Comparison of ENCODE assay signal across 1 cellular context in genomic region chr7:91767820-91768219, GRCh38.
TF ChIP-seq lines count a peak whose summit lies in the region.

No MANE protein-coding gene starts in this region.

TF ChIP-seq in WTC11, 78 proteins besides CTCF, POLR2A, EP300 and RAD21 (continued from another document):
- TF ChIP-seq ZNF281 (CRISPR knock-in tag; IDR thresholded peaks at IDR 0.05) (no peak), TEAD4 (CRISPR knock-in tag; IDR thresholded peaks at IDR 0.05) (no peak), ATF3 (CRISPR knock-in tag; conservative IDR thresholded peaks at IDR 0.05) (no peak)
TF ChIP-seq in WTC11: peak in this region for 0.
